In the genomic region with DNA sequence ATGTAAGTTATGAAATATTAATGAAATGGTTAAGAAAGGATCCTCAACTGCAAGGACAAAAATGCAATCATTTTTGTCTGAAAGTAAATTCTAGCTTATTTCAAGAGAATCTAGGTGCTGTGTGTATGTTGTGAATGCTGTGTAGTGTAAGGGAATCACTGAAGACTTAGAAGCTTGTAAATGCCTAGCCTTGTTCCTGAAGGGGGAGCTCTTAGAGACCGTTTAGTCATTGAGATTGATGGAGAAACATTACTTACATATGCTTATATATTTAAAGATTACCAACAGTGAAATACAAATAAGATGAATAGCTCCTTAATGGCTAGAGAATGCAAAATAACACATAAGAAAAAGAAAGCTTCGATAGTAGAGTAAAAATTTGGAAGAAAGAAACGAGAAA, we compare ENCODE assay signal across 15 cellular contexts.
A peak's percentile ranks its signal among the peaks of the same experiment; 100 is the strongest.
DNase-seq lines count a peak whose midpoint lies in the region; ATAC-seq and TF ChIP-seq lines count a peak whose summit lies in the region.
"Had no signal": no experiment of that assay in that cellular context is flagged by ENCODE, and none has a peak within 500 bp of the region (broad histone marks: within the 10 kb centered on the region; RNA-seq: fewer than 3 reads in every experiment).

No MANE protein-coding gene starts in this region.

- no peaks in the 10 kb centered on the region for H3K27me3 ChIP-seq in SK-N-SH (ENCODE audit: insufficient read depth)
- no peaks in the 10 kb centered on the region for H3K27me3 ChIP-seq in smooth muscle cell (ENCODE audit: low read depth)
- H3K27me3 ChIP-seq: cardiac muscle cell had no signal

- H3K27ac ChIP-seq in SK-N-SH (ENCODE audit: low read depth in 2 of 2, low read length in 1 of 2) (no peak overlapping the region), smooth muscle cell (ENCODE audit: low read depth) (no peak overlapping the region)
- H3K27ac ChIP-seq: cardiac muscle cell, SK-N-MC had no signal

- no peaks in the 10 kb centered on the region for H3K36me3 ChIP-seq in SK-N-SH (replicated peaks in 1 of 2; ENCODE audit: control insufficient read depth in 1 of 2, insufficient read depth in 2 of 2, low read length in 1 of 2)
- H3K36me3 ChIP-seq in smooth muscle cell (ENCODE audit: low read depth), result no peaks in the 10 kb centered on the region
- H3K36me3 ChIP-seq: cardiac muscle cell had no signal

- TF ChIP-seq EP300 in SK-N-SH (IDR thresholded peaks at IDR 0.05; ENCODE audit: borderline replicate concordance in 1 of 2, low read depth in 1 of 2, low read length in 1 of 2), result no peak

- H3K9me3 ChIP-seq in SK-N-SH (no peaks in the 10 kb centered on the region; the same call in 1 of the 2 replicates), smooth muscle cell (replicated peaks; ENCODE audit: low read depth) (no peaks in the 10 kb centered on the region)

- no peak overlapping the region for H3K9ac ChIP-seq in SK-N-SH
- H3K9ac ChIP-seq in smooth muscle cell (ENCODE audit: low read depth), result no peak overlapping the region

- no peak for TF ChIP-seq CTCF in SK-N-SH (IDR thresholded peaks at IDR 0.05)
- TF ChIP-seq CTCF in choroid plexus epithelial cell (conservative IDR thresholded peaks at IDR 0.05; ENCODE audit: low read depth, low read length), result no peak
- TF ChIP-seq CTCF in smooth muscle cell (IDR thresholded peaks at IDR 0.05; ENCODE audit: borderline replicate concordance, insufficient read depth, poor library complexity, severe bottlenecking), result peak; percentile 36

- H3K79me2 ChIP-seq in SK-N-SH (ENCODE audit: insufficient read depth) (no peaks in the 10 kb centered on the region), smooth muscle cell (ENCODE audit: low read depth) (no peaks in the 10 kb centered on the region)

- no peaks in the 10 kb centered on the region for H3F3A ChIP-seq in SK-N-SH (replicated peaks; ENCODE audit: insufficient read depth)
- H3F3A ChIP-seq in smooth muscle cell (ENCODE audit: low read depth), result no peaks in the 10 kb centered on the region

- no peak overlapping the region for H3K4me2 ChIP-seq in SK-N-SH
- no peak overlapping the region for H3K4me2 ChIP-seq in smooth muscle cell

- peak; percentile 26 for DNase-seq in SK-N-SH
- DNase-seq in NCI-H526 (lab: John Stamatoyannopoulos, UW), result peak; percentile 48 to 60
- peak; percentile 3 for DNase-seq in choroid plexus epithelial cell (ENCODE audit: low read depth)
- no peak for DNase-seq in smooth muscle cell (lab: John Stamatoyannopoulos, UW; ENCODE audit: unreplicated experiment)
- DNase-seq in HuH-7.5 (ENCODE audit: low spot score), result no peak
- no peak for DNase-seq in epidermal melanocyte (ENCODE audit: insufficient read length, low spot score)
- DNase-seq: activated CD4-positive, alpha-beta T cell treated with anti-CD3 and anti-CD28 coated beads for 48 hours; activated effector memory CD4-positive, alpha-beta T cell treated with Interleukin-2 at 50 U/mL for 16 hours; immature natural killer cell; naive B cell; NCI-H226 had no signal

- ATAC-seq in SK-N-SH treated with all-trans-retinoic acid at 6 μM for 48 hours (no peak), HG02973 (IDR thresholded peaks at IDR 0.05; ENCODE audit: unreplicated experiment) (no peak)

- H3K4me1 ChIP-seq in SK-N-SH (ENCODE audit: control insufficient read depth in 1 of 2, insufficient read depth in 2 of 2, low read depth in 1 of 2, low read length in 1 of 2), result no peaks in the 10 kb centered on the region
- H3K4me1 ChIP-seq in smooth muscle cell (ENCODE audit: low read depth), result no peaks in the 10 kb centered on the region

- POLR2A ChIA-PET in SK-N-SH (lab: Yijun Ruan, JAX), result no interaction called here

- no peaks in the 10 kb centered on the region for H3K9me2 ChIP-seq in SK-N-SH

- TF ChIP-seq RAD21 in SK-N-SH (IDR thresholded peaks at IDR 0.05; ENCODE audit: low read length), result peak; percentile 57

- CTCF ChIA-PET in SK-N-SH (lab: Yijun Ruan, JAX), result interaction anchor here (0.8 to 1.4 kb wide), 6 partner anchors 11 to 278 kb away, joined by 3 read pairs; no protein-coding TSS in a partner anchor

- H4K20me1 ChIP-seq in SK-N-SH (ENCODE audit: insufficient read depth) (no peaks in the 10 kb centered on the region), smooth muscle cell (ENCODE audit: low read depth) (no peaks in the 10 kb centered on the region)

- 7% methylated on average over 3 of the region's 3 CpGs for whole genome bisulfite sequencing in SK-N-SH (ENCODE audit: low lambda C conversion rate)
- 40% methylated on average over 3 of the region's 3 CpGs for WGBS in smooth muscle cell (ENCODE audit: low lambda C conversion rate)

- H3K4me3 ChIP-seq in SK-N-SH (ENCODE audit: low read depth in 2 of 2, low read length in 1 of 2) (no peak overlapping the region; a peak in 1 of 4 replicates), choroid plexus epithelial cell (ENCODE audit: low read depth, low read length) (no peak overlapping the region), smooth muscle cell (no peak overlapping the region)
- H3K4me3 ChIP-seq: cardiac muscle cell, SK-N-MC had no signal

- H2AFZ ChIP-seq in SK-N-SH (ENCODE audit: low read depth), result no peak overlapping the region
- no peak overlapping the region for H2AFZ ChIP-seq in smooth muscle cell (ENCODE audit: low read depth)

TF ChIP-seq in SK-N-SH, 30 proteins besides CTCF, POLR2A, EP300 and RAD21 (continues in another document):
- TF ChIP-seq TEAD4 (IDR thresholded peaks at IDR 0.05; ENCODE audit: borderline replicate concordance, insufficient read depth) (no peak), SIN3A (IDR thresholded peaks at IDR 0.05; ENCODE audit: borderline replicate concordance, low read depth, low read length) (no peak), FOXJ3 (CRISPR knock-in tag; IDR thresholded peaks at IDR 0.05) (no peak), SMC3 (IDR thresholded peaks at IDR 0.05; ENCODE audit: low read depth, low read length) (peak; percentile 8; the same call in 1 of the 2 replicates), POLR2AphosphoS5 (IDR thresholded peaks at IDR 0.05; ENCODE audit: low read depth, low read length) (no peak)
- TF ChIP-seq, protein P1, sequence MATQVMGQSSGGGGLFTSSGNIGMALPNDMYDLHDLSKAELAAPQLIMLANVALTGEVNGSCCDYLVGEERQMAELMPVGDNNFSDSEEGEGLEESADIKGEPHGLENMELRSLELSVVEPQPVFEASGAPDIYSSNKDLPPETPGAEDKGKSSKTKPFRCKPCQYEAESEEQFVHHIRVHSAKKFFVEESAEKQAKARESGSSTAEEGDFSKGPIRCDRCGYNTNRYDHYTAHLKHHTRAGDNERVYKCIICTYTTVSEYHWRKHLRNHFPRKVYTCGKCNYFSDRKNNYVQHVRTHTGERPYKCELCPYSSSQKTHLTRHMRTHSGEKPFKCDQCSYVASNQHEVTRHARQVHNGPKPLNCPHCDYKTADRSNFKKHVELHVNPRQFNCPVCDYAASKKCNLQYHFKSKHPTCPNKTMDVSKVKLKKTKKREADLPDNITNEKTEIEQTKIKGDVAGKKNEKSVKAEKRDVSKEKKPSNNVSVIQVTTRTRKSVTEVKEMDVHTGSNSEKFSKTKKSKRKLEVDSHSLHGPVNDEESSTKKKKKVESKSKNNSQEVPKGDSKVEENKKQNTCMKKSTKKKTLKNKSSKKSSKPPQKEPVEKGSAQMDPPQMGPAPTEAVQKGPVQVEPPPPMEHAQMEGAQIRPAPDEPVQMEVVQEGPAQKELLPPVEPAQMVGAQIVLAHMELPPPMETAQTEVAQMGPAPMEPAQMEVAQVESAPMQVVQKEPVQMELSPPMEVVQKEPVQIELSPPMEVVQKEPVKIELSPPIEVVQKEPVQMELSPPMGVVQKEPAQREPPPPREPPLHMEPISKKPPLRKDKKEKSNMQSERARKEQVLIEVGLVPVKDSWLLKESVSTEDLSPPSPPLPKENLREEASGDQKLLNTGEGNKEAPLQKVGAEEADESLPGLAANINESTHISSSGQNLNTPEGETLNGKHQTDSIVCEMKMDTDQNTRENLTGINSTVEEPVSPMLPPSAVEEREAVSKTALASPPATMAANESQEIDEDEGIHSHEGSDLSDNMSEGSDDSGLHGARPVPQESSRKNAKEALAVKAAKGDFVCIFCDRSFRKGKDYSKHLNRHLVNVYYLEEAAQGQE (IDR thresholded peaks at IDR 0.05; ENCODE audit: low read depth, low read length), result no peak

TF ChIP-seq in SK-N-SH treated with all-trans-retinoic acid at 6 μM for 48 hours, 23 proteins besides CTCF, POLR2A, EP300 and RAD21:
- TF ChIP-seq ZFP3 (CRISPR knock-in tag; IDR thresholded peaks at IDR 0.05) (no peak), GLIS3 (CRISPR knock-in tag; IDR thresholded peaks at IDR 0.05) (no peak), ZNF70 (CRISPR knock-in tag; IDR thresholded peaks at IDR 0.05) (no peak)

Comparison
In these comparisons a context has a peak if more than half of its experiments do, and no peak if none do; other contexts are left out.
1. DNase-seq: peak in SK-N-SH (single experiment), NCI-H526 (2 of 2) and choroid plexus epithelial cell (single experiment); none in smooth muscle cell (single experiment), HuH-7.5 (single experiment) and epidermal melanocyte (single experiment).